ENCODE assay signal across 8 cellular contexts in the genomic region with DNA sequence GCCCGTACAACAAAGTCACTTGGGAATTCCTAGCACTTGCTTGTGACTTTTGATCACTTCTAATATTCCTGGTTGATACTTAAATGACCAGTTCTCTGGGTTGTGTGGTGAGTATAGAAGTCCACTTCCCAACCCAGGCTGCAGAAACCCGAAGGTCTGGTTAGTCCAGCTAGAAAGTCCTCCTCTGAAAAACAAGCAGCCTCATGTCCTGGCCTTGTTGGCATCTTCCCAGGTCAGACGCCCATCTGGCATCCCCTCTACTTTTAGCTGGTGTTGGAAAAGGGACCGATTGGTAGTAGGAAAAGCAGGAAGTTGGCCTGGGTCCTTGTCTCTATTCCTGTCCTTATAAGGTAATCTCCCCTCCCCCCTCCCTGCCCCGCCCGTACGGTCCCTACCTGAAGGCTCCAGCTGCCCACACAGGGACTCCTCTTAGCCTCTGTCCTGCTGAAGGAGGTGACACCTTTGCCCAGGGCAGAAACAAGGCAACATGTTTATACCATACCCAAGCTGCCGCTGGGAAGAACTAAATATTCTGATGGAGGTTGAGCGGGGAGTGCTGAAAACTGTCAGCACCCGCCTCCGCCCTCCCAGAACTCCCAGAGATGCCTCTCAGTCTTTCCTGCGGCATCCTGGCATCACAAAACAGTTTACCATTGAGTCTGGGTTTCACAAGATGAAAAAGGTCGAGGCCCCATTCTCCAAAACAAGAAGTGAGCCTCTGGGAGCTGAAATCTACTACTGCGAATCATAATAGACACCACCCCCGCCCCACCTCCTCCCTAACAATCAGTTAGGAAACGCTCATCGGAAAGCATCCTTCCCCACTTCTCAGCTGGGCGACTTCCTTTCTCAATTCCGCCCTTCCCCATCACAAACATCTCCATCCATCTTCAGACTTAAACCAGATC.
DNase-seq lines count a peak whose midpoint lies in the region; ATAC-seq and TF ChIP-seq lines count a peak whose summit lies in the region.

No MANE protein-coding gene starts in this region.

- H3K4me3 ChIP-seq in HFF-Myc (replicated peaks; ENCODE audit: low read depth, low read length) (peak overlapping the region; percentile 71), skin epidermis (peak overlapping the region; percentile 49 to 80 (median 69))

- H3K27ac ChIP-seq in caudate nucleus (ENCODE audit: low read depth, low read length): peak overlapping the region; percentile 98
- H3K27ac ChIP-seq in skin epidermis: peak overlapping the region; percentile 44 to 97 (median 89)

- TF ChIP-seq CTCF in HFF-Myc (IDR thresholded peaks at IDR 0.05; ENCODE audit: low read depth, low read length, missing control alignments): no peak

- DNase-seq in CD1c-positive myeloid dendritic cell (ENCODE audit: extremely low spot score) (peak; percentile 92), HFF-Myc (ENCODE audit: extremely low read depth, low read depth) (peak; percentile 26), SHP77 (lab: John Stamatoyannopoulos, UW) (peak; percentile 55 to 81), caudate nucleus (lab: John Stamatoyannopoulos, UW) (peak in 40 of 61 donors; percentile 24 to 85 (median 65)), islet precursor cell (peak; percentile 77)

- ATAC-seq in GM19395 (IDR thresholded peaks at IDR 0.05; ENCODE audit: unreplicated experiment): no peak
- no peak for ATAC-seq in HG03108 (IDR thresholded peaks at IDR 0.05; ENCODE audit: unreplicated experiment)

Comparison
In these comparisons a context has a peak if more than half of its experiments do, and no peak if none do; other contexts are left out.
1. DNase-seq: peak in every context shown above with its lines; median percentile 92 in CD1c-positive myeloid dendritic cell; 77 in islet precursor cell; 68 in SHP77; 65 in caudate nucleus; 26 in HFF-Myc.